In the genomic region with DNA sequence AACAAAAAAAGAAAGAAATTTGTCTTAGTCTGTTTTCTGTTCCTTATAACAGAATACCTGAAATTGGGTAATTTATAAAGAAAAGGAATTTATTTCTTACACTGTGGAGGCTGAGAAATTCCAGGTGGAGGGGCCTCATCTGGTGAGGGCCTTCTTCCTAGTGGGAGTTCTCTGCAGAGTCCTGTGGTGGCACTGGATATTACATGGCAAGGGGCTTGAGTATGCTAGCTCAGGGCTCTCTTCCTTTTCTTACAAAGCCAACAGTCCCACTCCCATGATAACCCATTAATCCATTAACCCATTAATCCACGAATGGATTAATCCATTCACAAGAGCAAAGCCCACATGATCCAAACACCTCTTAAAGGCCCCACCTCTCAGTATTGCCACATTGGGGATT, we compare ENCODE assay signal across 22 cellular contexts. TPM values are rescaled to one million over a fixed set of nuclear protein-coding genes. Genes with fewer than 3 reads are reported as not detected.
DNase-seq lines count a peak whose midpoint lies in the region; ATAC-seq, FAIRE-seq and TF ChIP-seq lines count a peak whose summit lies in the region.
"Had no signal": no experiment of that assay in that cellular context is flagged by ENCODE, and none has a peak within 500 bp of the region (broad histone marks: within the 10 kb centered on the region; RNA-seq: fewer than 3 reads in every experiment).

No MANE protein-coding gene starts in this region.

- H2BK20ac ChIP-seq in H1 (ENCODE audit: low read length): no peak overlapping the region

- POLR2A ChIA-PET in H1 (lab: Charles Lee; ENCODE audit: partially characterized antibody): no interaction called here

- FAIRE-seq in H1 (lab: Jason Lieb, UNC) (peak; percentile 55), GM19239 (lab: Jason Lieb, UNC) (no peak)
- FAIRE-seq: astrocyte, G401.6 had no signal

- no peak overlapping the region for H3K4me3 ChIP-seq in H1 (ENCODE audit: extremely low read depth in 1 of 4, insufficient read depth in 2 of 4, low read depth in 3 of 4, low read length in 4 of 4)
- H3K4me3 ChIP-seq: ovary, PC-9, SJSA1, vagina had no signal

- peak overlapping the region; percentile 71 for H3K4me3 Mint-ChIP-seq in activated naive CD4-positive, alpha-beta T cell treated with anti-CD3 and anti-CD28 coated beads, Interleukin-2, amount 50 U/mL, for 24 hours

- no peak overlapping the region for H3K56ac ChIP-seq in H1 (replicated peaks; ENCODE audit: insufficient read length, low read depth, low read length)

- no peak for TF ChIP-seq POLR2A in H1 (IDR thresholded peaks at IDR 0.05; ENCODE audit: control extremely low read depth in 1 of 2, low read depth in 2 of 2, low read length in 2 of 2)

- H3K36me3 ChIP-seq in H1 (ENCODE audit: control insufficient read depth in 2 of 4, insufficient read depth in 4 of 4, low read length in 3 of 4): no peaks in the 10 kb centered on the region
- H3K36me3 ChIP-seq: ovary, SJSA1, vagina had no signal

- no peak overlapping the region for H4K5ac ChIP-seq in H1 (ENCODE audit: insufficient read length, low read depth, low read length)

- H3K23ac ChIP-seq in H1 (ENCODE audit: insufficient read length): no peak overlapping the region

- H3K79me1 ChIP-seq in H1 (ENCODE audit: low read depth, low read length): no peaks in the 10 kb centered on the region

- H3K27me3 Mint-ChIP-seq in activated naive CD4-positive, alpha-beta T cell treated with anti-CD3 and anti-CD28 coated beads, Interleukin-2, amount 50 U/mL, for 24 hours: no peaks in the 10 kb centered on the region

- no peak overlapping the region for H2BK5ac ChIP-seq in H1 (ENCODE audit: low read depth, low read length)

- CTCF ChIA-PET in H1 (lab: Charles Lee; ENCODE audit: partially characterized antibody): no interaction called here

- H2BK120ac ChIP-seq in H1 (replicated peaks; ENCODE audit: low read depth, low read length): no peak overlapping the region

- H3K9ac ChIP-seq in H1 (replicated peaks in 1 of 4; ENCODE audit: extremely low read depth in 1 of 4, low read depth in 3 of 4, low read length in 3 of 4): no peak overlapping the region

- H3K36me3 Mint-ChIP-seq in activated naive CD4-positive, alpha-beta T cell treated with anti-CD3 and anti-CD28 coated beads, Interleukin-2, amount 50 U/mL, for 24 hours: no peaks in the 10 kb centered on the region

- H3K4me2 ChIP-seq in H1 (ENCODE audit: insufficient read depth in 1 of 2, low read depth in 2 of 2, low read length in 2 of 2): no peak overlapping the region
- H3K4me2 ChIP-seq: PC-9 had no signal

- WGBS in H1 (ENCODE audit: extremely low coverage in 1 of 2, insufficient coverage in 1 of 2, insufficient read length in 1 of 2, insufficient replicate concordance in 2 of 2, low coverage in 1 of 2, low lambda C conversion rate in 2 of 2, missing lambda C conversion rate in 1 of 2), 2 experiments: 83% methylated on average over 1 of the region's 1 CpG; no CpG with 5 or more reads in 1 of the 2 experiments

- H4K8ac ChIP-seq in H1 (ENCODE audit: extremely low read depth, insufficient read depth, low read length): no peak overlapping the region

- TF ChIP-seq RAD21 in H1 (IDR thresholded peaks at IDR 0.05 in 1 of 2, conservative IDR thresholded peaks at IDR 0.05 in 1 of 2; ENCODE audit: low read depth in 2 of 2, low read length in 2 of 2): no peak

- peaks cover 12% of the 10 kb centered on the region; the same call in 1 of the 2 replicates for H3K23me2 ChIP-seq in H1 (ENCODE audit: low read depth, low read length)

- no peak overlapping the region for H2AK5ac ChIP-seq in H1 (ENCODE audit: low read depth, low read length)

- DNase-seq in activated naive CD4-positive, alpha-beta T cell treated with Interleukin-2 at 50 U/mL for 16 hours: no peak
- peak; percentile 58 for DNase-seq in NCI-H82 treated with DMSO at 0.1 percent for 48 hours (lab: John Stamatoyannopoulos, UW; ENCODE audit: unreplicated experiment)
- no peak for DNase-seq in H1 (ENCODE audit: low read depth in 1 of 2, low spot score in 2 of 2)
- DNase-seq in GM19239 (ENCODE audit: insufficient read length, low spot score): no peak
- DNase-seq: activated CD4-positive, alpha-beta T cell treated with anti-CD3 and anti-CD28 coated beads, Interleukin-2, amount 50 U/mL, for 1 hour; activated effector memory CD4-positive, alpha-beta T cell treated with Interleukin-2 at 50 U/mL for 16 hours; AML-193; cerebellar nuclear complex; effector CD8-positive, alpha-beta T cell; glutamatergic neuron; left ventricle myocardium superior; NCI-H2029; ovary; PC-9; stimulated activated CD4-positive, alpha-beta T cell treated with anti-CD3 and anti-CD28 coated beads, Interleukin-2, amount 100 ng/mL, for 24 hours had no signal

- no peaks in the 10 kb centered on the region for H3K27me3 ChIP-seq in H1 (replicated peaks in 1 of 4; ENCODE audit: control insufficient read depth in 3 of 4, extremely low read depth in 1 of 4, insufficient read depth in 3 of 4, low read length in 3 of 4)
- H3K27me3 ChIP-seq: ovary, vagina had no signal

- peak overlapping the region; percentile 89 for H3K27ac Mint-ChIP-seq in activated naive CD4-positive, alpha-beta T cell treated with anti-CD3 and anti-CD28 coated beads, Interleukin-2, amount 50 U/mL, for 24 hours

- no peak for TF ChIP-seq CTCF in H1 (IDR thresholded peaks at IDR 0.05; ENCODE audit: control extremely low read depth in 1 of 3, insufficient read depth in 1 of 3, low read depth in 1 of 3, low read length in 3 of 3)

- no peak for ATAC-seq in GM18520 (IDR thresholded peaks at IDR 0.05; ENCODE audit: unreplicated experiment)
- no peak for ATAC-seq in HG02885 (IDR thresholded peaks at IDR 0.05; ENCODE audit: poor library complexity, unreplicated experiment)
- ATAC-seq: left ventricle myocardium superior had no signal

- no peak overlapping the region for H3K18ac ChIP-seq in H1 (ENCODE audit: extremely low read depth, low read length)

- no peak overlapping the region for H2BK15ac ChIP-seq in H1 (ENCODE audit: low read length)

- H3K9me3 Mint-ChIP-seq in activated naive CD4-positive, alpha-beta T cell treated with anti-CD3 and anti-CD28 coated beads, Interleukin-2, amount 50 U/mL, for 24 hours: no peaks in the 10 kb centered on the region

- H3K14ac ChIP-seq in H1 (ENCODE audit: insufficient read length): no peak overlapping the region

- H2BK12ac ChIP-seq in H1 (ENCODE audit: low read depth, low read length): no peak overlapping the region

- H3K4me1 Mint-ChIP-seq in activated naive CD4-positive, alpha-beta T cell treated with anti-CD3 and anti-CD28 coated beads, Interleukin-2, amount 50 U/mL, for 24 hours: peaks cover 79% of the 10 kb centered on the region

- H3K4me1 ChIP-seq in H1 (replicated peaks in 1 of 4; ENCODE audit: control insufficient read depth in 3 of 4, insufficient read depth in 4 of 4, low read length in 3 of 4): peaks cover 0 to 8% (median under 1%) of the 10 kb centered on the region in 4 experiments; a peak in 3 of 7 replicates
- H3K4me1 ChIP-seq: SJSA1 had no signal

- H3K79me2 ChIP-seq in H1 (ENCODE audit: control insufficient read depth in 1 of 2, insufficient read depth in 2 of 2, low read length in 2 of 2): peaks cover 0 to 2% of the 10 kb centered on the region in 2 experiments; a peak in 1 of 4 replicates

- no peaks in the 10 kb centered on the region for H4K20me1 ChIP-seq in H1 (replicated peaks in 1 of 2; ENCODE audit: control insufficient read depth in 1 of 2, insufficient read depth in 2 of 2, low read length in 2 of 2)

- H2AFZ ChIP-seq in H1 (ENCODE audit: low read length): no peak overlapping the region
- H2AFZ ChIP-seq: PC-9 had no signal

- no peak overlapping the region for H4K91ac ChIP-seq in H1 (replicated peaks; ENCODE audit: insufficient read length, low read length)

- no peak overlapping the region for H3K4ac ChIP-seq in H1 (replicated peaks; ENCODE audit: insufficient read length, low read depth, low read length)

- H3K27ac ChIP-seq in H1 (ENCODE audit: low read depth, low read length): no peak overlapping the region
- H3K27ac ChIP-seq: ovary, PC-9, SJSA1, vagina had no signal

- no peak for TF ChIP-seq EP300 in H1 (IDR thresholded peaks at IDR 0.05; ENCODE audit: borderline replicate concordance in 1 of 2, low read depth in 2 of 2, low read length in 2 of 2)

- H3K9me3 ChIP-seq in H1 (ENCODE audit: insufficient read depth in 2 of 2, low read depth in 1 of 2, low read length in 1 of 2): no peaks in the 10 kb centered on the region
- H3K9me3 ChIP-seq: ovary, SJSA1, vagina had no signal

TF ChIP-seq in H1, 55 proteins besides CTCF, POLR2A, EP300 and RAD21 (continues in another document):
- TF ChIP-seq YY1 (IDR thresholded peaks at IDR 0.05; ENCODE audit: low read depth, low read length): no peak
- TF ChIP-seq MAX (IDR thresholded peaks at IDR 0.05): no peak
- no peak for TF ChIP-seq EZH2 (IDR thresholded peaks at IDR 0.05; ENCODE audit: low read depth, low read length, severe bottlenecking)
- TF ChIP-seq CBX5 (IDR thresholded peaks at IDR 0.05; ENCODE audit: low read depth, low read length): no peak
- TF ChIP-seq HDAC6 (IDR thresholded peaks at IDR 0.05; ENCODE audit: low read depth, low read length): no peak
- TF ChIP-seq TBP (IDR thresholded peaks at IDR 0.05; ENCODE audit: low read depth, low read length): no peak
- TF ChIP-seq TEAD4 (IDR thresholded peaks at IDR 0.05; ENCODE audit: low read depth, low read length): no peak
- TF ChIP-seq ATF3 (IDR thresholded peaks at IDR 0.05; ENCODE audit: insufficient read depth, low read depth, low read length): no peak
- TF ChIP-seq NRF1 (IDR thresholded peaks at IDR 0.05; ENCODE audit: low read depth, low read length): no peak
- TF ChIP-seq POLR2AphosphoS5 (IDR thresholded peaks at IDR 0.05; ENCODE audit: low read depth, low read length): no peak
- TF ChIP-seq ZNF274 (IDR thresholded peaks at IDR 0.05; ENCODE audit: borderline replicate concordance, extremely low read depth, low read length): no peak
- no peak for TF ChIP-seq ASH2L (IDR thresholded peaks at IDR 0.05; ENCODE audit: low read length)

RNA-seq across cellular contexts. Expression of gene SATB1, which starts 2.9 kb away (rescaled TPM):
- total RNA-seq in H1 (2021; fragmentation: NEBNext Ultra II Directional; extraction: Animal tissue kit (Norgen Biotek cat#: 25700)): 28.0 and 28.4 TPM in 2 replicates
- 13.2 and 18.8 TPM in 2 replicates for polyA plus RNA-seq in H1 (2011; rRNA removed)
- 18.9 TPM for polyA plus RNA-seq in H1 (2011; cell fraction: cytosol; rRNA removed)
- 45.8 TPM for polyA plus RNA-seq in H1 (2011; cell fraction: nucleus; rRNA removed)
- 17.1 to 37.0 TPM (median 24.4 TPM) in 4 replicates for polyA plus RNA-seq in H1 (2012, experiment 1 of 2)
- polyA plus RNA-seq in H1 (2012, experiment 2 of 2): 1.9 TPM
- 29.0 TPM for polyA plus RNA-seq in H1 (2013, experiment 1 of 2)
- polyA plus RNA-seq in H1 (2013, experiment 2 of 2): 28.8 TPM
- 103 and 105 TPM in 2 replicates for polyA minus RNA-seq in H1 (2011; rRNA and poly(A)+ RNA removed)
- polyA minus RNA-seq in H1 (2011; cell fraction: cytosol; rRNA and poly(A)+ RNA removed): 24.1 TPM
- polyA minus RNA-seq in H1 (2011; cell fraction: nucleus; rRNA and poly(A)+ RNA removed): 108 TPM
